ENCODE assay signal across 11 cellular contexts in the genomic region with DNA sequence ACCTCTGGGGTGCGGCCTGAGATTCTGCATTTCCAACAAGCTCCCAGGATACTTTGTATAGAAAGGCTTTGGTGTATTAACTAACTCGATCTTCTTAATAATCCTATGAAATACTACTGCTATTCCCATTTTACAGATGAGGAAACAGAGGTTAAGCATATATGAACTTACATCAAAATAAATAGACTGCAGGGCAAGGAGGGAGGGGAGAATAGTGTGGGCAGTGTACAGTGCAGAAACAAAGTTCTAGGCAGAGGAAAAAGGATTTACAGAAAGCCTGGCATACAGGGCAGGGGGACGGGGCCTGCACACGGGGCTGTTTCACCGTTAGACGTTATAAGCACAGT. TPM values are rescaled to one million over a fixed set of nuclear protein-coding genes. Genes with fewer than 3 reads are reported as not detected.
DNase-seq lines count a peak whose midpoint lies in the region; ATAC-seq and TF ChIP-seq lines count a peak whose summit lies in the region.
"Had no signal": no experiment of that assay in that cellular context is flagged by ENCODE, and none has a peak within 500 bp of the region (broad histone marks: within the 10 kb centered on the region; RNA-seq: fewer than 3 reads in every experiment).

No MANE protein-coding gene starts in this region.

- H3K36me3 Mint-ChIP-seq in activated T-cell treated with anti-CD3 and anti-CD28 coated beads, Interleukin-2, amount 50 U/mL, for 72 hours (ENCODE audit: insufficient read depth in 2 of 2), result peaks cover 0 to 2% of the 10 kb centered on the region in 2 donors
- H3K36me3 Mint-ChIP-seq in activated T-helper 2 cell treated with anti-CD3 and anti-CD28 coated beads, Interferon-gamma antibody, Interleukin-2, Interleukin-4, amounts not matched to agents 10 μg/mL and 5 μg/mL and 100 μg/mL, durations not matched to agents 14 hours and 24 hours and 36 hours (ENCODE audit: low read depth), result no peaks in the 10 kb centered on the region

- DNase-seq in activated T-cell treated with anti-CD3 and anti-CD28 coated beads, Interleukin-2, amount 50 U/mL, for 72 hours, result no peak
- DNase-seq in activated T-cell treated with anti-CD3 and anti-CD28 coated beads for 4 hours, result no peak
- no peak for DNase-seq in activated T-helper 2 cell treated with anti-CD3 and anti-CD28 coated beads, Interferon-gamma antibody, Interleukin-2, Interleukin-4, amounts not matched to agents 10 μg/mL and 5 μg/mL and 100 μg/mL, durations not matched to agents 14 hours and 24 hours and 36 hours (ENCODE audit: low spot score)
- no peak for DNase-seq in lower lobe of right lung
- no peak for DNase-seq in testis
- no peak for DNase-seq in stimulated activated CD4-positive, alpha-beta T cell treated with anti-CD3 and anti-CD28 coated beads, Interleukin-4, amount 100 ng/mL, for 1 hour
- DNase-seq in GOT3 (lab: John Stamatoyannopoulos, UW), result no peak
- DNase-seq: aorta, foreskin melanocyte, NCI-H2081 treated with DMSO at 0.1 percent for 48 hours had no signal

- no peaks in the 10 kb centered on the region for H3K27me3 Mint-ChIP-seq in activated T-cell treated with anti-CD3 and anti-CD28 coated beads, Interleukin-2, amount 50 U/mL, for 72 hours (ENCODE audit: low read depth)
- no peaks in the 10 kb centered on the region for H3K27me3 Mint-ChIP-seq in activated T-helper 2 cell treated with anti-CD3 and anti-CD28 coated beads, Interferon-gamma antibody, Interleukin-2, Interleukin-4, amounts not matched to agents 10 μg/mL and 5 μg/mL and 100 μg/mL, durations not matched to agents 14 hours and 24 hours and 36 hours (ENCODE audit: low read depth)

- no peaks in the 10 kb centered on the region for H3K9me3 Mint-ChIP-seq in activated T-cell treated with anti-CD3 and anti-CD28 coated beads, Interleukin-2, amount 50 U/mL, for 72 hours
- no peaks in the 10 kb centered on the region for H3K9me3 Mint-ChIP-seq in activated T-helper 2 cell treated with anti-CD3 and anti-CD28 coated beads, Interferon-gamma antibody, Interleukin-2, Interleukin-4, amounts not matched to agents 10 μg/mL and 5 μg/mL and 100 μg/mL, durations not matched to agents 14 hours and 24 hours and 36 hours

- no peak for TF ChIP-seq POLR2A in testis (IDR thresholded peaks at IDR 0.05)

- WGBS in testis, 2 donors, result 78 to 79% methylated on average over 6 of the region's 6 CpGs

- no peak for ATAC-seq in activated T-cell treated with anti-CD3 and anti-CD28 coated beads, Interleukin-2, amount 50 U/mL, for 72 hours (replicated peaks in 1 of 2)
- no peak for ATAC-seq in lower lobe of right lung
- ATAC-seq in GM21515 (IDR thresholded peaks at IDR 0.05; ENCODE audit: unreplicated experiment), result no peak

- no peaks in the 10 kb centered on the region for H3K36me3 ChIP-seq in lower lobe of right lung
- H3K36me3 ChIP-seq in testis (ENCODE audit: low read depth, missing control alignments), result no peaks in the 10 kb centered on the region

- intact Hi-C loops in activated T-helper 2 cell treated with anti-CD3 and anti-CD28 coated beads, Interferon-gamma antibody, Interleukin-2, Interleukin-4, amounts not matched to agents 10 μg/mL and 5 μg/mL and 100 μg/mL, durations not matched to agents 14 hours and 24 hours and 36 hours (cut with micrococcal nuclease), result no loop called here
- intact Hi-C loops in lower lobe of right lung (cut with DNase I), result loop anchor here (10.0 kb wide), 1 partner anchor 101 kb away; no protein-coding TSS in a partner anchor
- intact Hi-C loops in testis (cut with DNase I; ENCODE audit: low total_unique reads), result loop anchor here (10.0 kb wide), 2 partner anchors 69 to 111 kb away; a partner anchor contains a TSS

- H3K4me1 ChIP-seq in lower lobe of right lung (peaks cover 65% of the 10 kb centered on the region), testis (peaks cover 30% of the 10 kb centered on the region)

- H3K27me3 ChIP-seq in lower lobe of right lung (ENCODE audit: low read depth) (no peaks in the 10 kb centered on the region), testis (no peaks in the 10 kb centered on the region)

- no peak for TF ChIP-seq CTCF in lower lobe of right lung (IDR thresholded peaks at IDR 0.05)
- no peak for TF ChIP-seq CTCF in testis (IDR thresholded peaks at IDR 0.05)

- H3K4me1 Mint-ChIP-seq in activated T-cell treated with anti-CD3 and anti-CD28 coated beads, Interleukin-2, amount 50 U/mL, for 72 hours (ENCODE audit: low read depth), result peaks cover 60% of the 10 kb centered on the region
- H3K4me1 Mint-ChIP-seq in activated T-helper 2 cell treated with anti-CD3 and anti-CD28 coated beads, Interferon-gamma antibody, Interleukin-2, Interleukin-4, amounts not matched to agents 10 μg/mL and 5 μg/mL and 100 μg/mL, durations not matched to agents 14 hours and 24 hours and 36 hours (ENCODE audit: low read depth), result peaks cover 36% of the 10 kb centered on the region

- H3K27ac ChIP-seq in lower lobe of right lung (peak overlapping the region; percentile 99), testis (peak overlapping the region; percentile 6 to 97)

- H3K27ac Mint-ChIP-seq in activated T-cell treated with anti-CD3 and anti-CD28 coated beads, Interleukin-2, amount 50 U/mL, for 72 hours, result peak overlapping the region; percentile 84
- peak overlapping the region; percentile 57 for H3K27ac Mint-ChIP-seq in activated T-helper 2 cell treated with anti-CD3 and anti-CD28 coated beads, Interferon-gamma antibody, Interleukin-2, Interleukin-4, amounts not matched to agents 10 μg/mL and 5 μg/mL and 100 μg/mL, durations not matched to agents 14 hours and 24 hours and 36 hours

- no peaks in the 10 kb centered on the region for H3K9me3 ChIP-seq in lower lobe of right lung
- no peaks in the 10 kb centered on the region for H3K9me3 ChIP-seq in testis

- H3K4me3 ChIP-seq in lower lobe of right lung (peak overlapping the region; percentile 69), testis (no peak overlapping the region)

- peak overlapping the region; percentile 72 to 88 for H3K4me3 Mint-ChIP-seq in activated T-cell treated with anti-CD3 and anti-CD28 coated beads, Interleukin-2, amount 50 U/mL, for 72 hours
- H3K4me3 Mint-ChIP-seq in activated T-helper 2 cell treated with anti-CD3 and anti-CD28 coated beads, Interferon-gamma antibody, Interleukin-2, Interleukin-4, amounts not matched to agents 10 μg/mL and 5 μg/mL and 100 μg/mL, durations not matched to agents 14 hours and 24 hours and 36 hours (ENCODE audit: low read depth), result peak overlapping the region; percentile 68

RNA-seq across cellular contexts. Expression of a gene that starts 19.0 kb away (rescaled TPM):
- total RNA-seq in activated T-cell treated with anti-CD3 and anti-CD28 coated beads, Interleukin-2, amount 50 U/mL, for 72 hours, result 1 to 10 TPM; 3.0 to 8.1 TPM
- 3.1 and 4.6 TPM in 2 replicates for total RNA-seq in activated T-helper 2 cell treated with anti-CD3 and anti-CD28 coated beads, Interferon-gamma antibody, Interleukin-2, Interleukin-4, amounts not matched to agents 10 μg/mL and 5 μg/mL and 100 μg/mL, durations not matched to agents 14 hours and 24 hours and 36 hours
- 18.1 TPM for total RNA-seq in lower lobe of right lung
- 10 to 100 TPM in 1 of 2 donors, 1 to 10 TPM in 1; 9.2 to 17.3 TPM for total RNA-seq in testis
- 11.2 TPM for polyA plus RNA-seq in testis (ENCODE audit: insufficient read depth, low read depth, low replicate concordance)
